Comparison of ENCODE assay signal across 1 cellular context in the genomic region with DNA sequence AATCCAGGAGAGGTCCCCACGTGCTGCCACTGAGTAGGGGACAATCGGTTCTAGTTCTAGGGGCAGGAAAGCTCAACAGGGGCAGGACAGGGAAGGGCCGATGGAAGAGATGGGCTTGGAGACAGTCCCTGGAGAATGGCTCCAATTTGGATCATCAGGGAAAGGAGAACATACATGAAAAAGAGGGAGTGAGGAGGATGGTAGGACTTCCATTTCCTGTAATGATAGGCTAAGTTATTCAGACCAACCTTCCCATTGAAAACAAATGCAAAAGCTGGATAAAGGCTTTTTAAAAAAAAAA.
TF ChIP-seq lines count a peak whose summit lies in the region.

No MANE protein-coding gene starts in this region.

TF ChIP-seq in K562, 482 proteins besides CTCF, POLR2A, EP300 and RAD21:
- no peak for TF ChIP-seq ZNF274 (IDR thresholded peaks at IDR 0.05; ENCODE audit: borderline replicate concordance, low read depth, low read length)
- TF ChIP-seq PTRF (tag; IDR thresholded peaks at IDR 0.05), result no peak
- TF ChIP-seq, protein P1, sequence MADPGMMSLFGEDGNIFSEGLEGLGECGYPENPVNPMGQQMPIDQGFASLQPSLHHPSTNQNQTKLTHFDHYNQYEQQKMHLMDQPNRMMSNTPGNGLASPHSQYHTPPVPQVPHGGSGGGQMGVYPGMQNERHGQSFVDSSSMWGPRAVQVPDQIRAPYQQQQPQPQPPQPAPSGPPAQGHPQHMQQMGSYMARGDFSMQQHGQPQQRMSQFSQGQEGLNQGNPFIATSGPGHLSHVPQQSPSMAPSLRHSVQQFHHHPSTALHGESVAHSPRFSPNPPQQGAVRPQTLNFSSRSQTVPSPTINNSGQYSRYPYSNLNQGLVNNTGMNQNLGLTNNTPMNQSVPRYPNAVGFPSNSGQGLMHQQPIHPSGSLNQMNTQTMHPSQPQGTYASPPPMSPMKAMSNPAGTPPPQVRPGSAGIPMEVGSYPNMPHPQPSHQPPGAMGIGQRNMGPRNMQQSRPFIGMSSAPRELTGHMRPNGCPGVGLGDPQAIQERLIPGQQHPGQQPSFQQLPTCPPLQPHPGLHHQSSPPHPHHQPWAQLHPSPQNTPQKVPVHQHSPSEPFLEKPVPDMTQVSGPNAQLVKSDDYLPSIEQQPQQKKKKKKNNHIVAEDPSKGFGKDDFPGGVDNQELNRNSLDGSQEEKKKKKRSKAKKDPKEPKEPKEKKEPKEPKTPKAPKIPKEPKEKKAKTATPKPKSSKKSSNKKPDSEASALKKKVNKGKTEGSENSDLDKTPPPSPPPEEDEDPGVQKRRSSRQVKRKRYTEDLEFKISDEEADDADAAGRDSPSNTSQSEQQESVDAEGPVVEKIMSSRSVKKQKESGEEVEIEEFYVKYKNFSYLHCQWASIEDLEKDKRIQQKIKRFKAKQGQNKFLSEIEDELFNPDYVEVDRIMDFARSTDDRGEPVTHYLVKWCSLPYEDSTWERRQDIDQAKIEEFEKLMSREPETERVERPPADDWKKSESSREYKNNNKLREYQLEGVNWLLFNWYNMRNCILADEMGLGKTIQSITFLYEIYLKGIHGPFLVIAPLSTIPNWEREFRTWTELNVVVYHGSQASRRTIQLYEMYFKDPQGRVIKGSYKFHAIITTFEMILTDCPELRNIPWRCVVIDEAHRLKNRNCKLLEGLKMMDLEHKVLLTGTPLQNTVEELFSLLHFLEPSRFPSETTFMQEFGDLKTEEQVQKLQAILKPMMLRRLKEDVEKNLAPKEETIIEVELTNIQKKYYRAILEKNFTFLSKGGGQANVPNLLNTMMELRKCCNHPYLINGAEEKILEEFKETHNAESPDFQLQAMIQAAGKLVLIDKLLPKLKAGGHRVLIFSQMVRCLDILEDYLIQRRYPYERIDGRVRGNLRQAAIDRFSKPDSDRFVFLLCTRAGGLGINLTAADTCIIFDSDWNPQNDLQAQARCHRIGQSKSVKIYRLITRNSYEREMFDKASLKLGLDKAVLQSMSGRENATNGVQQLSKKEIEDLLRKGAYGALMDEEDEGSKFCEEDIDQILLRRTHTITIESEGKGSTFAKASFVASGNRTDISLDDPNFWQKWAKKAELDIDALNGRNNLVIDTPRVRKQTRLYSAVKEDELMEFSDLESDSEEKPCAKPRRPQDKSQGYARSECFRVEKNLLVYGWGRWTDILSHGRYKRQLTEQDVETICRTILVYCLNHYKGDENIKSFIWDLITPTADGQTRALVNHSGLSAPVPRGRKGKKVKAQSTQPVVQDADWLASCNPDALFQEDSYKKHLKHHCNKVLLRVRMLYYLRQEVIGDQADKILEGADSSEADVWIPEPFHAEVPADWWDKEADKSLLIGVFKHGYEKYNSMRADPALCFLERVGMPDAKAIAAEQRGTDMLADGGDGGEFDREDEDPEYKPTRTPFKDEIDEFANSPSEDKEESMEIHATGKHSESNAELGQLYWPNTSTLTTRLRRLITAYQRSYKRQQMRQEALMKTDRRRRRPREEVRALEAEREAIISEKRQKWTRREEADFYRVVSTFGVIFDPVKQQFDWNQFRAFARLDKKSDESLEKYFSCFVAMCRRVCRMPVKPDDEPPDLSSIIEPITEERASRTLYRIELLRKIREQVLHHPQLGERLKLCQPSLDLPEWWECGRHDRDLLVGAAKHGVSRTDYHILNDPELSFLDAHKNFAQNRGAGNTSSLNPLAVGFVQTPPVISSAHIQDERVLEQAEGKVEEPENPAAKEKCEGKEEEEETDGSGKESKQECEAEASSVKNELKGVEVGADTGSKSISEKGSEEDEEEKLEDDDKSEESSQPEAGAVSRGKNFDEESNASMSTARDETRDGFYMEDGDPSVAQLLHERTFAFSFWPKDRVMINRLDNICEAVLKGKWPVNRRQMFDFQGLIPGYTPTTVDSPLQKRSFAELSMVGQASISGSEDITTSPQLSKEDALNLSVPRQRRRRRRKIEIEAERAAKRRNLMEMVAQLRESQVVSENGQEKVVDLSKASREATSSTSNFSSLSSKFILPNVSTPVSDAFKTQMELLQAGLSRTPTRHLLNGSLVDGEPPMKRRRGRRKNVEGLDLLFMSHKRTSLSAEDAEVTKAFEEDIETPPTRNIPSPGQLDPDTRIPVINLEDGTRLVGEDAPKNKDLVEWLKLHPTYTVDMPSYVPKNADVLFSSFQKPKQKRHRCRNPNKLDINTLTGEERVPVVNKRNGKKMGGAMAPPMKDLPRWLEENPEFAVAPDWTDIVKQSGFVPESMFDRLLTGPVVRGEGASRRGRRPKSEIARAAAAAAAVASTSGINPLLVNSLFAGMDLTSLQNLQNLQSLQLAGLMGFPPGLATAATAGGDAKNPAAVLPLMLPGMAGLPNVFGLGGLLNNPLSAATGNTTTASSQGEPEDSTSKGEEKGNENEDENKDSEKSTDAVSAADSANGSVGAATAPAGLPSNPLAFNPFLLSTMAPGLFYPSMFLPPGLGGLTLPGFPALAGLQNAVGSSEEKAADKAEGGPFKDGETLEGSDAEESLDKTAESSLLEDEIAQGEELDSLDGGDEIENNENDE (IDR thresholded peaks at IDR 0.05; ENCODE audit: low read depth, low read length), result no peak
- no peak for TF ChIP-seq HNRNPH1 (optimal IDR thresholded peaks at IDR 0.05; ENCODE audit: low read depth, low read length)
- TF ChIP-seq ZNF3 (CRISPR knock-in tag; IDR thresholded peaks at IDR 0.05), result no peak
- TF ChIP-seq, protein P2, sequence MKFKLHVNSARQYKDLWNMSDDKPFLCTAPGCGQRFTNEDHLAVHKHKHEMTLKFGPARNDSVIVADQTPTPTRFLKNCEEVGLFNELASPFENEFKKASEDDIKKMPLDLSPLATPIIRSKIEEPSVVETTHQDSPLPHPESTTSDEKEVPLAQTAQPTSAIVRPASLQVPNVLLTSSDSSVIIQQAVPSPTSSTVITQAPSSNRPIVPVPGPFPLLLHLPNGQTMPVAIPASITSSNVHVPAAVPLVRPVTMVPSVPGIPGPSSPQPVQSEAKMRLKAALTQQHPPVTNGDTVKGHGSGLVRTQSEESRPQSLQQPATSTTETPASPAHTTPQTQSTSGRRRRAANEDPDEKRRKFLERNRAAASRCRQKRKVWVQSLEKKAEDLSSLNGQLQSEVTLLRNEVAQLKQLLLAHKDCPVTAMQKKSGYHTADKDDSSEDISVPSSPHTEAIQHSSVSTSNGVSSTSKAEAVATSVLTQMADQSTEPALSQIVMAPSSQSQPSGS (CRISPR knock-in tag; IDR thresholded peaks at IDR 0.05), result no peak
- no peak for TF ChIP-seq MAFK (IDR thresholded peaks at IDR 0.05; ENCODE audit: low read length)
- no peak for TF ChIP-seq ZNF507 (tag; conservative IDR thresholded peaks at IDR 0.05)
- TF ChIP-seq TAF7 (tag; IDR thresholded peaks at IDR 0.05), result no peak
- TF ChIP-seq CBFA2T3 (IDR thresholded peaks at IDR 0.05), result no peak
TF ChIP-seq in K562: peak in this region for 0.
